In genomic region chr7:156402255-156402654, GRCh38 we compare ENCODE assay signal across 1 cellular context.
A peak's percentile ranks its signal among the peaks of the same experiment; 100 is the strongest.
TF ChIP-seq lines count a peak whose summit lies in the region.

No MANE protein-coding gene starts in this region.

TF ChIP-seq in K562, 482 proteins besides CTCF, POLR2A, EP300 and RAD21 (continued from another document):
- no peak for TF ChIP-seq MXD1 (CRISPR knock-in tag; IDR thresholded peaks at IDR 0.05; ENCODE audit: borderline replicate concordance, poor library complexity, severe bottlenecking)
- TF ChIP-seq KAT2B (IDR thresholded peaks at IDR 0.05; ENCODE audit: low read depth, low read length) = no peak
- TF ChIP-seq PHB2 (IDR thresholded peaks at IDR 0.05; ENCODE audit: low read depth) = no peak
- TF ChIP-seq SREBF2 (CRISPR knock-in tag; IDR thresholded peaks at IDR 0.05) = no peak
- TF ChIP-seq FOS (IDR thresholded peaks at IDR 0.05; ENCODE audit: extremely low read depth, insufficient read length) = no peak
- peak; percentile 32; the same call in 1 of the 2 replicates for TF ChIP-seq FOSL1 (tag; conservative IDR thresholded peaks at IDR 0.05)
- no peak for TF ChIP-seq EWSR1 (IDR thresholded peaks at IDR 0.05; ENCODE audit: borderline replicate concordance, low read depth, partially characterized antibody)
- TF ChIP-seq ZNF77 (CRISPR knock-in tag; IDR thresholded peaks at IDR 0.05) = no peak
- no peak for TF ChIP-seq MAFG (tag; conservative IDR thresholded peaks at IDR 0.05)
- TF ChIP-seq NR2F6 (CRISPR knock-in tag; IDR thresholded peaks at IDR 0.05) = no peak
- TF ChIP-seq TCF15 (CRISPR knock-in tag; IDR thresholded peaks at IDR 0.05) = no peak
- TF ChIP-seq, protein P1, sequence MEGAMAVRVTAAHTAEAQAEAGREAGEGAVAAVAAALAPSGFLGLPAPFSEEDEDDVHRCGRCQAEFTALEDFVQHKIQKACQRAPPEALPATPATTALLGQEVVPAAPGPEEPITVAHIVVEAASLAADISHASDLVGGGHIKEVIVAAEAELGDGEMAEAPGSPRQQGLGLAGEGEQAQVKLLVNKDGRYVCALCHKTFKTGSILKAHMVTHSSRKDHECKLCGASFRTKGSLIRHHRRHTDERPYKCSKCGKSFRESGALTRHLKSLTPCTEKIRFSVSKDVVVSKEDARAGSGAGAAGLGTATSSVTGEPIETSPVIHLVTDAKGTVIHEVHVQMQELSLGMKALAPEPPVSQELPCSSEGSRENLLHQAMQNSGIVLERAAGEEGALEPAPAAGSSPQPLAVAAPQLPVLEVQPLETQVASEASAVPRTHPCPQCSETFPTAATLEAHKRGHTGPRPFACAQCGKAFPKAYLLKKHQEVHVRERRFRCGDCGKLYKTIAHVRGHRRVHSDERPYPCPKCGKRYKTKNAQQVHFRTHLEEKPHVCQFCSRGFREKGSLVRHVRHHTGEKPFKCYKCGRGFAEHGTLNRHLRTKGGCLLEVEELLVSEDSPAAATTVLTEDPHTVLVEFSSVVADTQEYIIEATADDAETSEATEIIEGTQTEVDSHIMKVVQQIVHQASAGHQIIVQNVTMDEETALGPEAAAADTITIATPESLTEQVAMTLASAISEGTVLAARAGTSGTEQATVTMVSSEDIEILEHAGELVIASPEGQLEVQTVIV (CRISPR knock-in tag; IDR thresholded peaks at IDR 0.05; ENCODE audit: borderline replicate concordance) = no peak
- TF ChIP-seq TFAP4 (CRISPR knock-in tag; IDR thresholded peaks at IDR 0.05; ENCODE audit: borderline replicate concordance) = peak; percentile 62; the same call in 1 of the 2 replicates
- no peak for TF ChIP-seq ADNP (tag; IDR thresholded peaks at IDR 0.05)
- no peak for TF ChIP-seq CLOCK (CRISPR knock-in tag; IDR thresholded peaks at IDR 0.05; ENCODE audit: borderline replicate concordance)
- TF ChIP-seq ZNF785 (CRISPR knock-in tag; IDR thresholded peaks at IDR 0.05) = no peak
- peak; percentile 69; the same call in 1 of the 2 replicates for TF ChIP-seq CREM (IDR thresholded peaks at IDR 0.05; ENCODE audit: low read depth)
- TF ChIP-seq ZNF3 (CRISPR knock-in tag; IDR thresholded peaks at IDR 0.05) = no peak
- TF ChIP-seq ZNF639 (CRISPR knock-in tag; conservative IDR thresholded peaks at IDR 0.05 in 1 of 2, IDR thresholded peaks at IDR 0.05 in 1 of 2) = peak in 1 of 2 experiments; percentile 79; a peak in 2 of 4 replicates
- no peak for TF ChIP-seq CCNT2 (IDR thresholded peaks at IDR 0.05; ENCODE audit: borderline replicate concordance, extremely low read depth, insufficient read length, low read depth, low read length)
- no peak for TF ChIP-seq LEF1 (IDR thresholded peaks at IDR 0.05)
- no peak for TF ChIP-seq ZNF282 (CRISPR knock-in tag; IDR thresholded peaks at IDR 0.05)
